Comparison of ENCODE assay signal across 1 cellular context in genomic region chr2:36380624-36381481, GRCh38.
TF ChIP-seq lines count a peak whose summit lies in the region.

No MANE protein-coding gene starts in this region.

TF ChIP-seq in HepG2, 621 proteins besides CTCF, POLR2A, EP300 and RAD21 (continued from another document and continues in another):
- TF ChIP-seq PREB (CRISPR knock-in tag; IDR thresholded peaks at IDR 0.05) (no peak), PLSCR1 (CRISPR knock-in tag; IDR thresholded peaks at IDR 0.05; ENCODE audit: borderline replicate concordance) (no peak), PRDM4 (CRISPR knock-in tag; IDR thresholded peaks at IDR 0.05; ENCODE audit: borderline replicate concordance) (no peak), GMEB2 (CRISPR knock-in tag; IDR thresholded peaks at IDR 0.05; ENCODE audit: low read depth) (no peak), SETDB1 (CRISPR knock-in tag; IDR thresholded peaks at IDR 0.05; ENCODE audit: borderline replicate concordance) (peak; percentile 46; the same call in 1 of the 2 replicates), ZBTB49 (CRISPR knock-in tag; IDR thresholded peaks at IDR 0.05; ENCODE audit: borderline replicate concordance) (no peak), BORCS8-MEF2B (CRISPR knock-in tag; IDR thresholded peaks at IDR 0.05) (peak; percentile 80; the same call in 1 of the 2 replicates), CHCHD3 (CRISPR knock-in tag; IDR thresholded peaks at IDR 0.05) (no peak), ZBTB7A (CRISPR knock-in tag; IDR thresholded peaks at IDR 0.05) (peak; percentile 57; the same call in 1 of the 2 replicates), RFXANK (CRISPR knock-in tag; IDR thresholded peaks at IDR 0.05) (no peak), ARNT (IDR thresholded peaks at IDR 0.05) (no peak), ZNF709 (CRISPR knock-in tag; IDR thresholded peaks at IDR 0.05) (peak; percentile 89; the same call in 1 of the 2 replicates), ZNF414 (CRISPR knock-in tag; IDR thresholded peaks at IDR 0.05) (peak; percentile 99), HNF4A (CRISPR knock-in tag; IDR thresholded peaks at IDR 0.05) (peak; percentile 96), ZNF570 (CRISPR knock-in tag; IDR thresholded peaks at IDR 0.05; ENCODE audit: borderline replicate concordance) (no peak), HCFC1 (IDR thresholded peaks at IDR 0.05; ENCODE audit: low read depth, low read length) (peak; percentile 19; the same call in 1 of the 2 replicates), ZFP36L1 (CRISPR knock-in tag; IDR thresholded peaks at IDR 0.05) (peak; percentile 79; the same call in 1 of the 2 replicates), DNMT3B (CRISPR knock-in tag; conservative IDR thresholded peaks at IDR 0.05) (no peak; the same call in 1 of the 2 replicates), MIER3 (CRISPR knock-in tag; IDR thresholded peaks at IDR 0.05; ENCODE audit: borderline replicate concordance) (peak; percentile 89; the same call in 1 of the 2 replicates), SCMH1 (CRISPR knock-in tag; IDR thresholded peaks at IDR 0.05; ENCODE audit: borderline replicate concordance) (no peak), KDM2A (CRISPR knock-in tag; IDR thresholded peaks at IDR 0.05; ENCODE audit: borderline replicate concordance, low read depth) (peak; percentile 89), ZFP37 (CRISPR knock-in tag; IDR thresholded peaks at IDR 0.05; ENCODE audit: borderline replicate concordance) (peak; percentile 55; the same call in 1 of the 2 replicates), NPAS2 (CRISPR knock-in tag; IDR thresholded peaks at IDR 0.05; ENCODE audit: borderline replicate concordance) (no peak), ZNF207 (IDR thresholded peaks at IDR 0.05; ENCODE audit: borderline replicate concordance) (no peak), EHMT2 (IDR thresholded peaks at IDR 0.05; ENCODE audit: borderline replicate concordance, low read depth, low read length) (peak; percentile 70; the same call in 1 of the 2 replicates), ZFP90 (CRISPR knock-in tag; IDR thresholded peaks at IDR 0.05; ENCODE audit: borderline replicate concordance) (peak; percentile 97), FOXO4 (CRISPR knock-in tag; conservative IDR thresholded peaks at IDR 0.05) (no peak), ZNF547 (CRISPR knock-in tag; IDR thresholded peaks at IDR 0.05) (no peak), MEF2D (CRISPR knock-in tag; IDR thresholded peaks at IDR 0.05) (peak; percentile 93), THYN1 (CRISPR knock-in tag; IDR thresholded peaks at IDR 0.05; ENCODE audit: borderline replicate concordance, low read depth) (no peak), ZNF292 (CRISPR knock-in tag; IDR thresholded peaks at IDR 0.05; ENCODE audit: borderline replicate concordance, low read depth) (peak; percentile 95), ZNF740 (CRISPR knock-in tag; IDR thresholded peaks at IDR 0.05) (peak; percentile 82; the same call in 1 of the 2 replicates), ATF5 (CRISPR knock-in tag; IDR thresholded peaks at IDR 0.05; ENCODE audit: low read depth) (no peak), PRDM10 (CRISPR knock-in tag; IDR thresholded peaks at IDR 0.05; ENCODE audit: low read depth) (peak; percentile 88), AFF4 (CRISPR knock-in tag; IDR thresholded peaks at IDR 0.05) (no peak), GATA4 (IDR thresholded peaks at IDR 0.05; ENCODE audit: borderline replicate concordance, low read depth) (peak; percentile 75; the same call in 1 of the 2 replicates), ZNF224 (CRISPR knock-in tag; IDR thresholded peaks at IDR 0.05) (no peak), ATRX (CRISPR knock-in tag; IDR thresholded peaks at IDR 0.05; ENCODE audit: borderline replicate concordance) (no peak), HNRNPLL (IDR thresholded peaks at IDR 0.05; ENCODE audit: low read depth, low read length, poor library complexity, severe bottlenecking) (peak; percentile 35), ZFX (CRISPR knock-in tag; IDR thresholded peaks at IDR 0.05; ENCODE audit: low read depth) (peak; percentile 79), GPN1 (CRISPR knock-in tag; IDR thresholded peaks at IDR 0.05; ENCODE audit: borderline replicate concordance) (no peak), PRPF4 (IDR thresholded peaks at IDR 0.05; ENCODE audit: low read depth, low read length, poor library complexity, severe bottlenecking) (peak; percentile 70)
